In genomic region chr5:150777685-150778084, GRCh38 we compare ENCODE assay signal across 1 cellular context.
TF ChIP-seq lines count a peak whose summit lies in the region.

No MANE protein-coding gene starts in this region.

TF ChIP-seq in K562, 482 proteins besides CTCF, POLR2A, EP300 and RAD21 (continued from another document):
- TF ChIP-seq PBX2 (CRISPR knock-in tag; IDR thresholded peaks at IDR 0.05; ENCODE audit: low read depth) (no peak), PBX2 (tag; conservative IDR thresholded peaks at IDR 0.05; ENCODE audit: low read depth) (peak; percentile 85), NFXL1 (CRISPR knock-in tag; IDR thresholded peaks at IDR 0.05) (no peak), ZMIZ1 (IDR thresholded peaks at IDR 0.05; ENCODE audit: low read depth in 2 of 2, low read length in 2 of 2) (no peak), SMARCE1 (IDR thresholded peaks at IDR 0.05) (no peak), ZBTB5 (IDR thresholded peaks at IDR 0.05) (no peak), PRDM10 (IDR thresholded peaks at IDR 0.05; ENCODE audit: partially characterized antibody) (peak; percentile 85), HDAC2 (IDR thresholded peaks at IDR 0.05) (no peak), ATF7 (IDR thresholded peaks at IDR 0.05) (peak; percentile 53; the same call in 1 of the 2 replicates), RCOR1 (IDR thresholded peaks at IDR 0.05; ENCODE audit: borderline replicate concordance in 1 of 2, low read depth in 2 of 2, low read length in 2 of 2) (peak in 1 of 2 experiments; percentile 64; a peak in 1 of 4 replicates), ESRRA (IDR thresholded peaks at IDR 0.05; ENCODE audit: borderline replicate concordance, low read depth) (peak; percentile 91), NR4A1 (CRISPR knock-in tag; IDR thresholded peaks at IDR 0.05) (no peak), NR4A1 (tag; IDR thresholded peaks at IDR 0.05) (0 out of 2 replicates have a peak, but pooled peaks have one; percentile 15), ARID1B (IDR thresholded peaks at IDR 0.05) (peak; percentile 57), PTBP1 (IDR thresholded peaks at IDR 0.05; ENCODE audit: low read depth, low read length) (no peak), MAZ (CRISPR knock-in tag; conservative IDR thresholded peaks at IDR 0.05 in 1 of 2, IDR thresholded peaks at IDR 0.05 in 1 of 2) (no peak), MAFF (IDR thresholded peaks at IDR 0.05; ENCODE audit: low read length) (peak; percentile 57; the same call in 1 of the 2 replicates), ATF3 (IDR thresholded peaks at IDR 0.05) (peak; percentile 75), ATF3 (CRISPR knock-in tag; conservative IDR thresholded peaks at IDR 0.05) (no peak), PKNOX1 (IDR thresholded peaks at IDR 0.05) (peak; percentile 79), SMARCA4 (IDR thresholded peaks at IDR 0.05) (peak; percentile 33), KDM1A (IDR thresholded peaks at IDR 0.05) (peak in 1 of 2 experiments; percentile 32; a peak in 1 of 4 replicates), SRSF1 (IDR thresholded peaks at IDR 0.05; ENCODE audit: low read depth, low read length) (no peak), TAF7 (tag; IDR thresholded peaks at IDR 0.05) (0 out of 2 replicates have a peak, but pooled peaks have one; percentile 19), ZNF551 (CRISPR knock-in tag; IDR thresholded peaks at IDR 0.05) (no peak), C11orf30 (IDR thresholded peaks at IDR 0.05; ENCODE audit: low read depth) (peak; percentile 79), ZNF316 (IDR thresholded peaks at IDR 0.05) (peak; percentile 77), MAFG (tag; conservative IDR thresholded peaks at IDR 0.05) (peak; percentile 87), ZNF134 (CRISPR knock-in tag; conservative IDR thresholded peaks at IDR 0.05) (0 out of 2 replicates have a peak, but pooled peaks have one; percentile 14), EP400 (IDR thresholded peaks at IDR 0.05) (0 out of 2 replicates have a peak, but pooled peaks have one; percentile 11), NR2C1 (IDR thresholded peaks at IDR 0.05) (no peak), NR2C1 (tag; IDR thresholded peaks at IDR 0.05) (0 out of 2 replicates have a peak, but pooled peaks have one; percentile 34), BACH1 (tag; IDR thresholded peaks at IDR 0.05) (peak; percentile 71), ZNF592 (IDR thresholded peaks at IDR 0.05) (peak; percentile 16; the same call in 1 of the 2 replicates), MECOM (CRISPR knock-in tag; IDR thresholded peaks at IDR 0.05) (peak; percentile 60; the same call in 1 of the 2 replicates), CBFA2T3 (IDR thresholded peaks at IDR 0.05) (peak; percentile 19; the same call in 1 of the 2 replicates), DPF2 (IDR thresholded peaks at IDR 0.05) (peak; percentile 40; the same call in 1 of the 2 replicates), JUND (IDR thresholded peaks at IDR 0.05; ENCODE audit: borderline replicate concordance, low read depth, low read length) (peak; percentile 70), JUND (tag; IDR thresholded peaks at IDR 0.05; ENCODE audit: borderline replicate concordance, low read depth, low read length) (peak; percentile 72; the same call in 1 of the 3 replicates), HDAC3 (IDR thresholded peaks at IDR 0.05; ENCODE audit: borderline replicate concordance, partially characterized antibody) (peak; percentile 39), MEIS2 (IDR thresholded peaks at IDR 0.05; ENCODE audit: partially characterized antibody) (peak; percentile 87), MAFK (IDR thresholded peaks at IDR 0.05; ENCODE audit: low read length) (peak; percentile 56; the same call in 1 of the 2 replicates)
